In genomic region chr4:106315968-106316772, GRCh38 we compare ENCODE assay signal across 8 cellular contexts. TPM values are rescaled to one million over a fixed set of nuclear protein-coding genes. Genes with fewer than 3 reads are reported as not detected.
DNase-seq lines count a peak whose midpoint lies in the region; ATAC-seq and TF ChIP-seq lines count a peak whose summit lies in the region.

AIMP1 (plus strand) TSS chr4:106316550; CDS start chr4:106325010, 8,460 bp downstream.
TBCK (minus strand) TSS chr4:106316209; CDS start chr4:106308960, 7,249 bp downstream.

- no peak for TF ChIP-seq CTCF in C4-2B (conservative IDR thresholded peaks at IDR 0.05)

- H3K27ac ChIP-seq in C4-2B: peak within 1 kb of the TSS; percentile 84

- ATAC-seq in GM19372 (IDR thresholded peaks at IDR 0.05; ENCODE audit: low read depth, unreplicated experiment) (peak; percentile 81), HG03521 (IDR thresholded peaks at IDR 0.05; ENCODE audit: unreplicated experiment) (peak; percentile 89), left lobe of liver (peak; percentile 96)

- DNase-seq in NCI-H69 (lab: John Stamatoyannopoulos, UW): peak; percentile 90
- peak; percentile 85 for DNase-seq in activated CD4-positive, alpha-beta T cell treated with anti-CD3 and anti-CD28 coated beads, Interleukin-2, amount 50 U/mL, for 1 hour
- DNase-seq in dermis blood vessel endothelial cell: peak; percentile 95
- DNase-seq in left lobe of liver (ENCODE audit: low spot score): peak; percentile 89
- peak; percentile 82 for DNase-seq in stimulated activated CD4-positive, alpha-beta T cell treated with anti-CD3 and anti-CD28 coated beads, Interleukin-2, amount 100 ng/mL, for 4 hours (ENCODE audit: low read depth)

RNA-seq across cellular contexts. Expression of gene AIMP1, which starts in this region (rescaled TPM):
- total RNA-seq in dermis blood vessel endothelial cell (21.3 and 29.4 TPM in 2 replicates), left lobe of liver (14.3 TPM)

RNA-seq across cellular contexts. Expression of gene TBCK, which starts in this region (rescaled TPM):
- 34.5 and 44.1 TPM in 2 replicates for total RNA-seq in dermis blood vessel endothelial cell
- total RNA-seq in left lobe of liver: 17.6 TPM

Comparison
In these comparisons a context has a peak if more than half of its experiments do, and no peak if none do; other contexts are left out.
1. Peak in every context shown above with its lines: DNase-seq, ATAC-seq and H3K27ac ChIP-seq.